Comparison of ENCODE assay signal across 8 cellular contexts in genomic region chr1:120196863-120197775, GRCh38. TPM values are rescaled to one million over a fixed set of nuclear protein-coding genes. Genes with fewer than 3 reads are reported as not detected.
A peak's percentile ranks its signal among the peaks of the same experiment; 100 is the strongest.
DNase-seq lines count a peak whose midpoint lies in the region; ATAC-seq, FAIRE-seq and TF ChIP-seq lines count a peak whose summit lies in the region.
"Not testable (repeated sequence)": the region's sequence is repeated elsewhere in the genome, so short reads cannot be mapped to it uniquely, and the experiment has no call there.

No MANE protein-coding gene starts in this region.

- H3K4me3 ChIP-seq in NT2/D1 (ENCODE audit: insufficient read length, low read depth) = peak overlapping the region; percentile 39
- peak overlapping the region; percentile 20 for H3K4me3 ChIP-seq in bronchial epithelial cell (ENCODE audit: low read depth, low read length)
- peak overlapping the region; percentile 17 to 43 for H3K4me3 ChIP-seq in gastroesophageal sphincter
- not testable (repeated sequence) for H3K4me3 ChIP-seq in right lobe of liver

- peak; percentile 16 for DNase-seq in EH (ENCODE audit: low read depth)
- not testable (repeated sequence) for DNase-seq in NT2/D1 (ENCODE audit: low read depth, low spot score); bronchial epithelial cell (ENCODE audit: low read depth)
- DNase-seq in activated CD8-positive, alpha-beta memory T cell treated with anti-CD3 and anti-CD28 coated beads, Interleukin-2, amount 50 U/mL, for 48 hours = peak; percentile 55
- peak in 1 of 3 donors; percentile 37 for DNase-seq in right lobe of liver
- peak in 8 of 10 donors; percentile 9 to 90 (median 40) for DNase-seq in posterior cingulate gyrus
- peak; percentile 70 for DNase-seq in type B pancreatic cell (ENCODE audit: extremely low spot score, unreplicated experiment)

- H3K4me1 ChIP-seq in NT2/D1 (ENCODE audit: insufficient read depth, insufficient read length); gastroesophageal sphincter; right lobe of liver: not testable (repeated sequence)

- peaks cover 12% of the 10 kb centered on the region for H3K27me3 ChIP-seq in NT2/D1 (ENCODE audit: insufficient read depth, insufficient read length)
- H3K27me3 ChIP-seq in bronchial epithelial cell (ENCODE audit: control insufficient read depth, insufficient read depth, low read length); gastroesophageal sphincter; right lobe of liver: not testable (repeated sequence)

- TF ChIP-seq EP300 in gastroesophageal sphincter (IDR thresholded peaks at IDR 0.05) = not testable (repeated sequence)

- H3K9me3 Mint-ChIP-seq in type B pancreatic cell = not testable (repeated sequence)

- not testable (repeated sequence) for H3K9ac ChIP-seq in NT2/D1 (ENCODE audit: insufficient read length, low read depth)

- H3K27me3 Mint-ChIP-seq in type B pancreatic cell = not testable (repeated sequence)

- FAIRE-seq in bronchial epithelial cell (lab: Jason Lieb, UNC) = not testable (repeated sequence)

- ATAC-seq in gastroesophageal sphincter (peak; percentile 57), right lobe of liver (peak; percentile 31 to 64 (median 49))

- not testable (repeated sequence) for H3K27ac Mint-ChIP-seq in type B pancreatic cell

- not testable (repeated sequence) for H3K4me1 Mint-ChIP-seq in type B pancreatic cell (ENCODE audit: unreplicated experiment)

- peak overlapping the region; percentile 63 for H3K4me3 Mint-ChIP-seq in type B pancreatic cell

- not testable (repeated sequence) for H3K36me3 ChIP-seq in NT2/D1 (ENCODE audit: insufficient read depth, insufficient read length, low read length); bronchial epithelial cell (ENCODE audit: control insufficient read depth, insufficient read depth, low read length); gastroesophageal sphincter; right lobe of liver

- not testable (repeated sequence) for H3K9me3 ChIP-seq in NT2/D1 (ENCODE audit: insufficient read depth, low read length); gastroesophageal sphincter; right lobe of liver

- not testable (repeated sequence) for H3K36me3 Mint-ChIP-seq in type B pancreatic cell

- H3K27ac ChIP-seq in gastroesophageal sphincter = peak overlapping the region in 1 of 4 donors; percentile 58
- H3K27ac ChIP-seq in right lobe of liver = not testable (repeated sequence)

- 16 to 53% methylated on average over 3 to 18 of the region's 55 CpGs for WGBS in gastroesophageal sphincter (ENCODE audit: low coverage in 1 of 2), 2 donors
- WGBS in right lobe of liver (ENCODE audit: insufficient coverage, low coverage, low lambda C conversion rate, missing lambda C conversion rate) = 13% methylated on average over 17 of the region's 55 CpGs

- TF ChIP-seq CTCF in bronchial epithelial cell (IDR thresholded peaks at IDR 0.05; ENCODE audit: insufficient read depth, low read length, severe bottlenecking); gastroesophageal sphincter (IDR thresholded peaks at IDR 0.05); right lobe of liver (IDR thresholded peaks at IDR 0.05); type B pancreatic cell (conservative IDR thresholded peaks at IDR 0.05): not testable (repeated sequence)

- intact Hi-C loops in right lobe of liver (cut with DNase I); posterior cingulate gyrus (cut with DNase I): not testable (repeated sequence)

- TF ChIP-seq POLR2A in gastroesophageal sphincter (IDR thresholded peaks at IDR 0.05); right lobe of liver (IDR thresholded peaks at IDR 0.05): not testable (repeated sequence)

RNA-seq across cellular contexts. Expression of gene SEC22B, which starts 20.8 kb away (rescaled TPM):
- total RNA-seq in bronchial epithelial cell (20.0 and 24.6 TPM in 2 replicates), gastroesophageal sphincter (10 to 100 TPM; 25.4 to 38.8 (median 26.0) TPM), right lobe of liver (10 to 100 TPM; 17.3 to 26.8 (median 20.8) TPM), type B pancreatic cell (ENCODE audit: low replicate concordance) (24.3 and 30.0 TPM in 2 replicates)
